ENCODE assay signal across 24 cellular contexts in the genomic region with DNA sequence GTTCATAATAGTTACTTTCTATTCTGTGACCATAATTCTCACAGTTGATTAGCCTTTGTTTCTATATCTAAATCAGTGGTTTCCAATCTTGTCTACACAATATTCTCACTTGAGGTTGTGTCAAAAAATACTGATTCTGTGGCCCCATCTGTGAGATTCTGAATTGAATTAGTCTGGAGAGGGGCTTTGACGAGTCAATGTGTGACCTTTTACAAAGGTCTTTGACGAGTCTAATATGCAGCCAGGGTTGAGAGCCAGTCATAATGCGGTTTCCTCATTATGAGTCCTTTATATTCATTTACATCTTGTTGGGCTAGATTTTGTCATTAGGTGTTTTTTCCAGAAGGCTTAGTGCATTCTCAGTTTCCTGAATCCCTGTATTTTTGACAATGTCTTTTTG. TPM values are rescaled to one million over a fixed set of nuclear protein-coding genes. Genes with fewer than 3 reads are reported as not detected.
"Had no signal": no experiment of that assay in that cellular context is flagged by ENCODE, and none has a peak within 500 bp of the region (broad histone marks: within the 10 kb centered on the region; RNA-seq: fewer than 3 reads in every experiment).

No MANE protein-coding gene starts in this region.

- H3K9me3 ChIP-seq: Peyer's patch, SJCRH30 had no signal

- DNase-seq: KBM-7, MV-4-11, NCI-H1048, NCI-H1105, NCI-H1417, NCI-H1436 treated with DMSO at 0.1 percent for 48 hours, NCI-H1694, NCI-H187 treated with DMSO at 0.1 percent for 48 hours, NCI-H2029 treated with DMSO at 0.1 percent for 48 hours, NCI-H2227 treated with DMSO at 0.1 percent for 48 hours, NCI-H524, NCI-H526 treated with DMSO at 0.1 percent for 48 hours, NCI-H748 treated with DMSO at 0.1 percent for 48 hours, PC-9, Peyer's patch, SHP77 treated with DMSO at 0.1 percent for 48 hours, SJCRH30 had no signal

- H3K27ac ChIP-seq: PC-9, Peyer's patch, SJCRH30 had no signal

- H3K4me3 ChIP-seq: PC-9, Peyer's patch, SJCRH30 had no signal

- ATAC-seq: Right ventricle myocardium inferior, SK-N-SH treated with all-trans-retinoic acid at 6 μM for 48 hours had no signal

- H3K4me2 ChIP-seq: PC-9 had no signal

- H3K36me3 ChIP-seq: Peyer's patch, SJCRH30 had no signal

- H3K27me3 ChIP-seq: Peyer's patch, SJCRH30 had no signal

- H3K4me1 ChIP-seq: Peyer's patch, SJCRH30 had no signal

- H2AFZ ChIP-seq: PC-9 had no signal

RNA-seq across cellular contexts. Expression of a gene that starts 19.7 kb away (rescaled TPM):
- total RNA-seq: HT-29, LHCN-M2, MCF 10A, NCI-H460, PC-9, Right ventricle myocardium inferior, RPMI7951 had no signal
